Comparison of ENCODE assay signal across 29 cellular contexts in genomic region chrX:120378570-120378969, GRCh38. TPM values are rescaled to one million over a fixed set of nuclear protein-coding genes. Genes with fewer than 3 reads are reported as not detected.
"Had no signal": no experiment of that assay in that cellular context is flagged by ENCODE, and none has a peak within 500 bp of the region (broad histone marks: within the 10 kb centered on the region; RNA-seq: fewer than 3 reads in every experiment).

No MANE protein-coding gene starts in this region.

- H3K4me3 ChIP-seq: stomach, suprapubic skin, testis, thoracic aorta, thyroid gland, tibial artery, tibial nerve, transverse colon, upper lobe of left lung, upper lobe of right lung, uterus, vagina had no signal

- H3K27me3 ChIP-seq: suprapubic skin, testis, thyroid gland, tibial artery, tibial nerve, transverse colon, upper lobe of left lung, upper lobe of right lung, uterus, vagina had no signal

- H3K4me1 ChIP-seq: stomach, suprapubic skin, testis, thyroid gland, tibial nerve, transverse colon, upper lobe of left lung, upper lobe of right lung, uterus, vagina had no signal

- H3K27ac ChIP-seq: stomach, suprapubic skin, testis, thoracic aorta, thyroid gland, tibial artery, tibial nerve, transverse colon, upper lobe of left lung, upper lobe of right lung, uterus, vagina had no signal

- H3K36me3 ChIP-seq: stomach, suprapubic skin, thoracic aorta, thyroid gland, tibial artery, tibial nerve, transverse colon, upper lobe of left lung, upper lobe of right lung, uterus, vagina had no signal

- H3K9me3 ChIP-seq: stomach, suprapubic skin, testis, thoracic aorta, thyroid gland, tibial artery, tibial nerve, transverse colon, upper lobe of left lung, upper lobe of right lung, uterus, vagina had no signal

- ATAC-seq: stimulated activated effector memory CD8-positive, alpha-beta T cell treated with anti-CD3 and anti-CD28 coated beads, Interleukin-12 subunit alpha, Interleukin-12 subunit beta, amount 100 ng/mL, for 72 hours; stimulated activated memory B cell treated with anti-CD40 and anti-IgM and Interleukin-4, amounts not matched to agents 10 μg/mL and 1 μg/mL and 100 μg/mL, for 72 hours; stimulated activated naive B cell treated with anti-CD40 and anti-IgM and Interleukin-4, amounts not matched to agents 10 μg/mL and 1 μg/mL and 100 μg/mL, for 72 hours; stimulated activated naive CD8-positive, alpha-beta T cell treated with anti-CD3 and anti-CD28 coated beads, Interleukin-15, amount 100 ng/mL, for 72 hours; stimulated activated naive CD8-positive, alpha-beta T cell treated with anti-CD3 and anti-CD28 coated beads, Interleukin-15, Interleukin-2, amounts not matched to agents 100 U/mL and 50 U/mL, for 24 hours; upper lobe of right lung had no signal

- DNase-seq: stimulated activated CD4-positive, alpha-beta T cell treated with anti-CD3 and anti-CD28 coated beads, Interleukin-2, amount 100 ng/mL, for 48 hours; stimulated activated CD4-positive, alpha-beta T cell treated with anti-CD3 and anti-CD28 coated beads, Interleukin-4, amount 100 ng/mL, for 1 hour; stimulated activated CD4-positive, alpha-beta T cell treated with anti-CD3 and anti-CD28 coated beads, Interleukin-4, amount 100 ng/mL, for 24 hours; stimulated activated CD4-positive, alpha-beta T cell treated with anti-CD3 and anti-CD28 coated beads, Interleukin-4, amount 100 ng/mL, for 4 hours; stimulated activated CD8-positive, alpha-beta memory T cell treated with anti-CD3 and anti-CD28 coated beads, Interleukin-4, amount 100 ng/mL, for 48 hours; stimulated activated naive B cell treated with anti-CD40 and anti-IgM and Interleukin-4, amounts not matched to agents 10 μg/mL and 1 μg/mL and 100 μg/mL, for 72 hours; stimulated activated naive CD4-positive, alpha-beta T cell; stimulated activated naive CD4-positive, alpha-beta T cell treated with Interleukin-2 at 50 U/mL for 16 hours; stimulated activated naive CD8-positive, alpha-beta T cell treated with anti-CD3 and anti-CD28 coated beads, Interleukin-15, amount 100 ng/mL, for 72 hours; stimulated activated naive CD8-positive, alpha-beta T cell treated with anti-CD3 and anti-CD28 coated beads, Interleukin-15, Interleukin-2, amounts not matched to agents 100 U/mL and 50 U/mL, for 24 hours; stomach; substantia nigra; testis; thyroid gland; tibial artery; transverse colon; upper lobe of left lung; upper lobe of right lung; uterus had no signal

RNA-seq across cellular contexts. Expression of gene ATP1B4, which starts 16.7 kb away (rescaled TPM):
- total RNA-seq: stomach, subcutaneous adipose tissue, suprapubic skin, temporal lobe, thoracic aorta, tibial nerve, transverse colon, upper lobe of left lung, upper lobe of right lung, ureter, uterus had no signal
- polyA plus RNA-seq: stomach, urinary bladder had no signal
